2 cellular contexts compared by ENCODE assay signal in genomic region chr11:114392735-114393667, GRCh38.
TF ChIP-seq lines count a peak whose summit lies in the region.

No MANE protein-coding gene starts in this region.

TF ChIP-seq in HEK293, 187 proteins besides CTCF, POLR2A, EP300 and RAD21:
- TF ChIP-seq ZNF529 (tag by site-specific recombination; IDR thresholded peaks at IDR 0.05; ENCODE audit: insufficient replicate concordance) (no peak), SCRT2 (tag by site-specific recombination; IDR thresholded peaks at IDR 0.05) (peak; percentile 75), SCRT1 (tag by site-specific recombination; IDR thresholded peaks at IDR 0.05; ENCODE audit: borderline replicate concordance) (peak; percentile 55), ZNF362 (tag by site-specific recombination; IDR thresholded peaks at IDR 0.05) (peak; percentile 58; the same call in 1 of the 2 replicates)

TF ChIP-seq in K562, 482 proteins besides CTCF, POLR2A, EP300 and RAD21:
- no peak for TF ChIP-seq SMARCB1 (IDR thresholded peaks at IDR 0.05; ENCODE audit: insufficient read length, low read depth)
- no peak for TF ChIP-seq SRSF3 (IDR thresholded peaks at IDR 0.05; ENCODE audit: insufficient read depth, low read length)
- TF ChIP-seq SNRNP70 (optimal IDR thresholded peaks at IDR 0.05; ENCODE audit: low read depth, low read length) = no peak
- no peak for TF ChIP-seq ZNF561 (CRISPR knock-in tag; conservative IDR thresholded peaks at IDR 0.05)
- TF ChIP-seq HNRNPH1 (optimal IDR thresholded peaks at IDR 0.05; ENCODE audit: low read depth, low read length) = no peak
- no peak for TF ChIP-seq ZNF23 (CRISPR knock-in tag; IDR thresholded peaks at IDR 0.05)
- no peak for TF ChIP-seq SMC3 (conservative IDR thresholded peaks at IDR 0.05; ENCODE audit: insufficient read depth, low read depth, low read length)
- TF ChIP-seq IRF2 (CRISPR knock-in tag; IDR thresholded peaks at IDR 0.05) = no peak
